ENCODE assay signal across 34 cellular contexts in the genomic region with DNA sequence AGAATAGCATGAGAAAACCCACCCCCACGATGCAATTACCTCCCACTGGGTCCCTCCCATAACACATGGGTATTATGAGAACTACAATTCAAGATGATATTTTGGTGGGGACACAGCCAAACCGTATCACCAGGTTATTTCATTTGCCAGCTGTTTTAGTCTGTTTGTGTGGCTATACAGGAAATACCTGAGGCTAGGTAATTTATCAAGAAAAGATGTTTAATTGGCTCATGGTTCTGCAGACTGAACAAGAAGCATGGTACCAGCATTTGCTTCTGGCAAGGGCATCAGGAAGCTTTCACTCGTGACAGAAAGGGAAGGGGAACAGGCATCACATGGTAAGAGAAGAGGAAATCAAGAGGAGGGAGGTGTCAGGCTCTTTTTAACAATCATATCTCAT.
"Had no signal": no experiment of that assay in that cellular context is flagged by ENCODE, and none has a peak within 500 bp of the region (broad histone marks: within the 10 kb centered on the region; RNA-seq: fewer than 3 reads in every experiment).

No MANE protein-coding gene starts in this region.

- H3K4me3 Mint-ChIP-seq: activated CD4-positive, alpha-beta memory T cell treated with anti-CD3 and anti-CD28 coated beads, Interleukin-2, amount 10 ng/mL, durations not matched to agents 7 days and 5 days; activated CD4-positive, alpha-beta T cell treated with anti-CD3 and anti-CD28 coated beads for 36 hours; activated CD4-positive, alpha-beta T cell treated with anti-CD3 and anti-CD28 coated beads, Interleukin-2, amount 10 ng/mL, durations not matched to agents 24 days and 14 days; activated naive CD4-positive, alpha-beta T cell treated with anti-CD3 and anti-CD28 coated beads, Interleukin-2, amount 50 U/mL, for 24 hours; activated naive CD8-positive, alpha-beta T cell treated with anti-CD3 and anti-CD28 coated beads for 36 hours; activated naive CD8-positive, alpha-beta T cell treated with anti-CD3 and anti-CD28 coated beads, Interleukin-2, amount 50 U/mL, for 24 hours; activated T-cell treated with anti-CD3 and anti-CD28 coated beads, Interleukin-2, amount 50 U/mL, for 24 hours; activated T-cell treated with anti-CD3 and anti-CD28 coated beads, Interleukin-2, amount 50 U/mL, for 72 hours; endodermal cell; T-helper 17 cell; T-helper 2 cell treated with Interferon-gamma antibody and Interleukin-4, amounts not matched to agents 5 μg/mL and 100 μg/mL, for 36 hours had no signal

- H3K27me3 Mint-ChIP-seq: activated CD4-positive, alpha-beta memory T cell treated with anti-CD3 and anti-CD28 coated beads, Interleukin-2, amount 10 ng/mL, durations not matched to agents 7 days and 5 days; activated CD4-positive, alpha-beta T cell treated with anti-CD3 and anti-CD28 coated beads for 36 hours; activated CD4-positive, alpha-beta T cell treated with anti-CD3 and anti-CD28 coated beads, Interleukin-2, amount 10 ng/mL, durations not matched to agents 24 days and 14 days; activated naive CD4-positive, alpha-beta T cell treated with anti-CD3 and anti-CD28 coated beads, Interleukin-2, amount 50 U/mL, for 24 hours; activated naive CD8-positive, alpha-beta T cell treated with anti-CD3 and anti-CD28 coated beads, Interleukin-2, amount 50 U/mL, for 24 hours; T-helper 17 cell had no signal

- H3K27me3 ChIP-seq: adrenal gland, body of pancreas, breast epithelium, cardiac muscle cell, colonic mucosa, foreskin keratinocyte, gastrocnemius medialis, heart left ventricle had no signal

- DNase-seq: activated CD4-positive, alpha-beta memory T cell treated with anti-CD3 and anti-CD28 coated beads, Interleukin-2, amount 10 ng/mL, durations not matched to agents 7 days and 5 days; activated CD4-positive, alpha-beta T cell treated with anti-CD3 and anti-CD28 coated beads for 36 hours; activated CD4-positive, alpha-beta T cell treated with anti-CD3 and anti-CD28 coated beads, Interleukin-2, amount 10 ng/mL, durations not matched to agents 24 days and 14 days; activated CD4-positive, CD25-positive, alpha-beta regulatory T cell; activated CD4-positive, CD25-positive, alpha-beta regulatory T cell treated with anti-CD3 and anti-CD28 coated beads, Interleukin-2, amount 50 U/mL, for 72 hours; activated CD8-positive, alpha-beta memory T cell treated with anti-CD3 and anti-CD28 coated beads, Interleukin-2, amount 50 U/mL, for 48 hours; activated effector memory CD4-positive, alpha-beta T cell treated with Interleukin-2 at 50 U/mL for 16 hours; activated gamma-delta T cell treated with Interleukin-2 at 50 U/mL for 16 hours; activated naive CD4-positive, alpha-beta T cell treated with Interleukin-2 at 50 U/mL for 16 hours; activated naive CD8-positive, alpha-beta T cell treated with anti-CD3 and anti-CD28 coated beads for 36 hours; activated naive CD8-positive, alpha-beta T cell treated with anti-CD3 and anti-CD28 coated beads, Interleukin-2, amount 50 U/mL, for 24 hours; activated T-cell treated with anti-CD3 and anti-CD28 coated beads for 4 hours; activated T-cell treated with anti-CD3 and anti-CD28 coated beads, Interleukin-2, amount 50 U/mL, for 24 hours; activated T-cell treated with anti-CD3 and anti-CD28 coated beads, Interleukin-2, amount 50 U/mL, for 72 hours; adrenal gland; amygdala; aorta; body of pancreas; central memory CD4-positive, alpha-beta T cell; cerebellar nuclear complex; colonic mucosa; effector memory CD4-positive, alpha-beta T cell; endodermal cell; foreskin keratinocyte; gastrocnemius medialis; glutamatergic neuron; heart left ventricle; T-helper 1 cell; T-helper 17 cell; T1000 had no signal

- H3K4me3 ChIP-seq: adrenal gland, body of pancreas, breast epithelium, cardiac muscle cell, colonic mucosa, gastrocnemius medialis, heart left ventricle had no signal

- H3K36me3 ChIP-seq: adrenal gland, breast epithelium, cardiac muscle cell, colonic mucosa, gastrocnemius medialis, heart left ventricle had no signal

- H3K9me3 Mint-ChIP-seq: activated CD4-positive, alpha-beta memory T cell treated with anti-CD3 and anti-CD28 coated beads, Interleukin-2, amount 10 ng/mL, durations not matched to agents 7 days and 5 days; activated CD4-positive, alpha-beta T cell treated with anti-CD3 and anti-CD28 coated beads, Interleukin-2, amount 10 ng/mL, durations not matched to agents 24 days and 14 days; activated naive CD4-positive, alpha-beta T cell treated with anti-CD3 and anti-CD28 coated beads, Interleukin-2, amount 50 U/mL, for 24 hours; activated T-cell treated with anti-CD3 and anti-CD28 coated beads, Interleukin-2, amount 50 U/mL, for 24 hours; T-helper 2 cell treated with Interferon-gamma antibody and Interleukin-4, amounts not matched to agents 5 μg/mL and 100 μg/mL, for 36 hours had no signal

- H3K36me3 Mint-ChIP-seq: activated naive CD4-positive, alpha-beta T cell treated with anti-CD3 and anti-CD28 coated beads, Interleukin-2, amount 50 U/mL, for 24 hours; activated naive CD8-positive, alpha-beta T cell treated with anti-CD3 and anti-CD28 coated beads for 36 hours had no signal

- H3K27ac ChIP-seq: adrenal gland, body of pancreas, breast epithelium, cardiac muscle cell, colonic mucosa, foreskin keratinocyte, gastrocnemius medialis, heart left ventricle had no signal

- H3K27ac Mint-ChIP-seq: activated CD4-positive, alpha-beta memory T cell treated with anti-CD3 and anti-CD28 coated beads, Interleukin-2, amount 10 ng/mL, durations not matched to agents 7 days and 5 days; activated CD4-positive, alpha-beta T cell treated with anti-CD3 and anti-CD28 coated beads for 36 hours; activated CD4-positive, alpha-beta T cell treated with anti-CD3 and anti-CD28 coated beads, Interleukin-2, amount 10 ng/mL, durations not matched to agents 24 days and 14 days; activated naive CD4-positive, alpha-beta T cell treated with anti-CD3 and anti-CD28 coated beads, Interleukin-2, amount 50 U/mL, for 24 hours; activated naive CD8-positive, alpha-beta T cell treated with anti-CD3 and anti-CD28 coated beads for 36 hours; activated naive CD8-positive, alpha-beta T cell treated with anti-CD3 and anti-CD28 coated beads, Interleukin-2, amount 50 U/mL, for 24 hours; activated T-cell treated with anti-CD3 and anti-CD28 coated beads, Interleukin-2, amount 50 U/mL, for 24 hours; activated T-cell treated with anti-CD3 and anti-CD28 coated beads, Interleukin-2, amount 50 U/mL, for 72 hours; endodermal cell; T-helper 17 cell; T-helper 2 cell treated with Interferon-gamma antibody and Interleukin-4, amounts not matched to agents 5 μg/mL and 100 μg/mL, for 36 hours had no signal

- H3K4me1 Mint-ChIP-seq: activated CD4-positive, alpha-beta memory T cell treated with anti-CD3 and anti-CD28 coated beads, Interleukin-2, amount 10 ng/mL, durations not matched to agents 7 days and 5 days; activated CD4-positive, alpha-beta T cell treated with anti-CD3 and anti-CD28 coated beads for 36 hours; activated CD4-positive, alpha-beta T cell treated with anti-CD3 and anti-CD28 coated beads, Interleukin-2, amount 10 ng/mL, durations not matched to agents 24 days and 14 days; activated naive CD4-positive, alpha-beta T cell treated with anti-CD3 and anti-CD28 coated beads, Interleukin-2, amount 50 U/mL, for 24 hours; activated naive CD8-positive, alpha-beta T cell treated with anti-CD3 and anti-CD28 coated beads for 36 hours; activated naive CD8-positive, alpha-beta T cell treated with anti-CD3 and anti-CD28 coated beads, Interleukin-2, amount 50 U/mL, for 24 hours; T-helper 17 cell had no signal
